1 cellular context compared by ENCODE assay signal in the genomic region with DNA sequence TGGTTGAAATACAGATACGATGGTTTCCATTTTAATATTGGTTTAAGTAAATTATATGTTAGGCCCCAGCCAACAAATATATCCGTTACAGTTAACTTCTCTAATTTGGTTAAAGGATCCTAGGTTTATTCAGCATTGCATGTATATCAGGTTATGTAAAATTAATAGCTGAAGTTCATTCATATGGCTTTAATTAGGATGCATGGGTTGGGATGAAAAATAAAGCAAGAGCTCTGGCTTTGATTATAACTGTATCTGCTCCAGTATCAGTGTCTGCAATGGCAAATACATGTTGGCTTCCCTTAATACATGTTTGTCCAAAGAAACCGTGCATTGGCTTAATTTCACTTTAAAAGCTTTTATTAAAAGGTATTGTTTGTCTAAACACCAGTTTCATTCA.
TF ChIP-seq lines count a peak whose summit lies in the region.

No MANE protein-coding gene starts in this region.

TF ChIP-seq in SK-N-SH, 30 proteins besides CTCF, POLR2A, EP300 and RAD21 (continued from another document):
- TF ChIP-seq, protein P1, sequence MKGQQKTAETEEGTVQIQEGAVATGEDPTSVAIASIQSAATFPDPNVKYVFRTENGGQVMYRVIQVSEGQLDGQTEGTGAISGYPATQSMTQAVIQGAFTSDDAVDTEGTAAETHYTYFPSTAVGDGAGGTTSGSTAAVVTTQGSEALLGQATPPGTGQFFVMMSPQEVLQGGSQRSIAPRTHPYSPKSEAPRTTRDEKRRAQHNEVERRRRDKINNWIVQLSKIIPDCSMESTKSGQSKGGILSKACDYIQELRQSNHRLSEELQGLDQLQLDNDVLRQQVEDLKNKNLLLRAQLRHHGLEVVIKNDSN (IDR thresholded peaks at IDR 0.05; ENCODE audit: borderline replicate concordance, low read depth) = no peak
- TF ChIP-seq FOSL2 (IDR thresholded peaks at IDR 0.05; ENCODE audit: borderline replicate concordance, low read depth) = no peak
- no peak for TF ChIP-seq MAX (IDR thresholded peaks at IDR 0.05; ENCODE audit: low read depth)
- no peak for TF ChIP-seq TAF1 (IDR thresholded peaks at IDR 0.05; ENCODE audit: borderline replicate concordance, low read depth, low read length)
- peak; percentile 62; the same call in 1 of the 2 replicates for TF ChIP-seq TEAD4 (IDR thresholded peaks at IDR 0.05; ENCODE audit: borderline replicate concordance, insufficient read depth)
- no peak for TF ChIP-seq ELF1 (IDR thresholded peaks at IDR 0.05)
- no peak for TF ChIP-seq GABPA (IDR thresholded peaks at IDR 0.05; ENCODE audit: low read depth)
- TF ChIP-seq RCOR1 (IDR thresholded peaks at IDR 0.05; ENCODE audit: low read length) = peak; percentile 94
- no peak for TF ChIP-seq JUND (IDR thresholded peaks at IDR 0.05)
- 0 out of 2 replicates have a peak, but pooled peaks have one; percentile 37 for TF ChIP-seq FOXJ3 (CRISPR knock-in tag; IDR thresholded peaks at IDR 0.05)
- peak; percentile 84 for TF ChIP-seq GATA2 (CRISPR knock-in tag; IDR thresholded peaks at IDR 0.05)
- TF ChIP-seq NFIC (IDR thresholded peaks at IDR 0.05; ENCODE audit: borderline replicate concordance) = no peak; the same call in 1 of the 2 replicates
- TF ChIP-seq USF2 (IDR thresholded peaks at IDR 0.05; ENCODE audit: borderline replicate concordance, low read depth, low read length) = no peak
- no peak for TF ChIP-seq EZH2phosphoT487 (IDR thresholded peaks at IDR 0.05; ENCODE audit: borderline replicate concordance, low read depth)
- TF ChIP-seq MEF2A (IDR thresholded peaks at IDR 0.05; ENCODE audit: borderline replicate concordance, low read depth) = no peak
- no peak for TF ChIP-seq YY1 (IDR thresholded peaks at IDR 0.05; ENCODE audit: low read depth)
- TF ChIP-seq MXI1 (IDR thresholded peaks at IDR 0.05; ENCODE audit: low read depth, low read length) = no peak
- TF ChIP-seq RFX5 (IDR thresholded peaks at IDR 0.05; ENCODE audit: low read length) = no peak
- TF ChIP-seq SIN3A (IDR thresholded peaks at IDR 0.05; ENCODE audit: borderline replicate concordance, low read depth, low read length) = no peak
- TF ChIP-seq, protein P2, sequence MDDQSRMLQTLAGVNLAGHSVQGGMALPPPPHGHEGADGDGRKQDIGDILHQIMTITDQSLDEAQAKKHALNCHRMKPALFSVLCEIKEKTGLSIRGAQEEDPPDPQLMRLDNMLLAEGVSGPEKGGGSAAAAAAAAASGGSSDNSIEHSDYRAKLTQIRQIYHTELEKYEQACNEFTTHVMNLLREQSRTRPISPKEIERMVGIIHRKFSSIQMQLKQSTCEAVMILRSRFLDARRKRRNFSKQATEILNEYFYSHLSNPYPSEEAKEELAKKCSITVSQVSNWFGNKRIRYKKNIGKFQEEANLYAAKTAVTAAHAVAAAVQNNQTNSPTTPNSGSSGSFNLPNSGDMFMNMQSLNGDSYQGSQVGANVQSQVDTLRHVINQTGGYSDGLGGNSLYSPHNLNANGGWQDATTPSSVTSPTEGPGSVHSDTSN (IDR thresholded peaks at IDR 0.05) = no peak
- no peak for TF ChIP-seq SMC3 (IDR thresholded peaks at IDR 0.05; ENCODE audit: low read depth, low read length)
- TF ChIP-seq POLR2AphosphoS5 (IDR thresholded peaks at IDR 0.05; ENCODE audit: low read depth, low read length) = peak; percentile 89
- no peak for TF ChIP-seq FOXM1 (IDR thresholded peaks at IDR 0.05; ENCODE audit: low read depth)
